25 cellular contexts compared by ENCODE assay signal in genomic region chr1:12022036-12022435, GRCh38. TPM values are rescaled to one million over a fixed set of nuclear protein-coding genes. Genes with fewer than 3 reads are reported as not detected.
"Had no signal": no experiment of that assay in that cellular context is flagged by ENCODE, and none has a peak within 500 bp of the region (broad histone marks: within the 10 kb centered on the region; RNA-seq: fewer than 3 reads in every experiment).

No MANE protein-coding gene starts in this region.

- H3K36me3 ChIP-seq: uterus had no signal

- H3K4me3 ChIP-seq: esophagus squamous epithelium, left lung, lower lobe of right lung, spleen, thoracic aorta, uterus had no signal

- H3K9me3 Mint-ChIP-seq: activated naive CD4-positive, alpha-beta T cell treated with anti-CD3 and anti-CD28 coated beads, Interleukin-2, amount 50 U/mL, for 24 hours; activated naive CD8-positive, alpha-beta T cell treated with anti-CD3 and anti-CD28 coated beads, Interleukin-2, amount 50 U/mL, for 24 hours; activated T-cell treated with anti-CD3 and anti-CD28 coated beads, Interleukin-2, amount 50 U/mL, for 24 hours; activated T-helper 17 cell treated with anti-CD3 and anti-CD28 coated beads, Interleukin-2, amount 50 U/mL, for 72 hours; naive thymus-derived CD8-positive, alpha-beta T cell; neural crest cell; stimulated activated naive CD8-positive, alpha-beta T cell treated with anti-CD3 and anti-CD28 coated beads, Interleukin-15, Interleukin-2, amounts not matched to agents 100 ng/mL and 50 ng/mL, for 24 hours; type B pancreatic cell had no signal

- H3K4me1 Mint-ChIP-seq: activated T-helper 17 cell treated with anti-CD3 and anti-CD28 coated beads, Interleukin-2, amount 50 U/mL, for 72 hours had no signal

- H3K9me3 ChIP-seq: esophagus squamous epithelium, left lung, lower lobe of right lung, spleen, thoracic aorta, uterus had no signal

- H3K27me3 ChIP-seq: esophagus squamous epithelium, left lung, spleen, uterus had no signal

- H3K27ac ChIP-seq: epithelial cell of prostate, esophagus squamous epithelium, left lung, lower lobe of right lung, thoracic aorta, uterus had no signal

- ATAC-seq: activated CD4-positive, alpha-beta T cell treated with anti-CD3 and anti-CD28 coated beads for 36 hours; activated naive CD8-positive, alpha-beta T cell treated with anti-CD3 and anti-CD28 coated beads, Interleukin-2, amount 50 U/mL, for 24 hours; activated T-helper 17 cell treated with anti-CD3 and anti-CD28 coated beads, Interleukin-2, amount 50 U/mL, for 72 hours; left lung; lower lobe of right lung; naive thymus-derived CD8-positive, alpha-beta T cell; right cardiac atrium had no signal

- H3K4me3 Mint-ChIP-seq: activated CD4-positive, alpha-beta T cell treated with anti-CD3 and anti-CD28 coated beads for 36 hours; activated naive CD4-positive, alpha-beta T cell treated with anti-CD3 and anti-CD28 coated beads, Interleukin-2, amount 50 U/mL, for 24 hours; activated naive CD8-positive, alpha-beta T cell treated with anti-CD3 and anti-CD28 coated beads, Interleukin-2, amount 50 U/mL, for 24 hours; activated T-cell treated with anti-CD3 and anti-CD28 coated beads, Interleukin-2, amount 50 U/mL, for 24 hours; activated T-helper 17 cell treated with anti-CD3 and anti-CD28 coated beads, Interleukin-2, amount 50 U/mL, for 72 hours; stimulated activated naive CD8-positive, alpha-beta T cell treated with anti-CD3 and anti-CD28 coated beads, Interleukin-15, Interleukin-2, amounts not matched to agents 100 ng/mL and 50 ng/mL, for 24 hours; type B pancreatic cell had no signal

- H3K4me1 ChIP-seq: uterus had no signal

- H3K27ac Mint-ChIP-seq: activated CD4-positive, alpha-beta T cell treated with anti-CD3 and anti-CD28 coated beads for 36 hours; activated naive CD4-positive, alpha-beta T cell treated with anti-CD3 and anti-CD28 coated beads, Interleukin-2, amount 50 U/mL, for 24 hours; activated naive CD8-positive, alpha-beta T cell treated with anti-CD3 and anti-CD28 coated beads, Interleukin-2, amount 50 U/mL, for 24 hours; activated T-helper 17 cell treated with anti-CD3 and anti-CD28 coated beads, Interleukin-2, amount 50 U/mL, for 72 hours; stimulated activated naive CD8-positive, alpha-beta T cell treated with anti-CD3 and anti-CD28 coated beads, Interleukin-15, Interleukin-2, amounts not matched to agents 100 ng/mL and 50 ng/mL, for 24 hours; type B pancreatic cell had no signal

- DNase-seq: activated CD4-positive, alpha-beta T cell treated with anti-CD3 and anti-CD28 coated beads for 36 hours; activated CD4-positive, alpha-beta T cell treated with anti-CD3 and anti-CD28 coated beads, Interleukin-2, amount 50 U/mL, for 4 hours; activated CD4-positive, CD25-positive, alpha-beta regulatory T cell; activated CD8-positive, alpha-beta memory T cell treated with anti-CD3 and anti-CD28 coated beads, Interleukin-2, amount 50 U/mL, for 48 hours; activated naive CD8-positive, alpha-beta T cell treated with anti-CD3 and anti-CD28 coated beads, Interleukin-2, amount 50 U/mL, for 24 hours; activated T-cell treated with anti-CD3 and anti-CD28 coated beads, Interleukin-2, amount 50 U/mL, for 24 hours; amygdala; central memory CD4-positive, alpha-beta T cell; esophagus squamous epithelium; glutamatergic neuron; left lung; lower lobe of right lung; mesenchymal stem cell; spleen; uterus had no signal

- H3K27me3 Mint-ChIP-seq: activated CD4-positive, alpha-beta T cell treated with anti-CD3 and anti-CD28 coated beads for 36 hours; activated naive CD4-positive, alpha-beta T cell treated with anti-CD3 and anti-CD28 coated beads, Interleukin-2, amount 50 U/mL, for 24 hours; activated naive CD8-positive, alpha-beta T cell treated with anti-CD3 and anti-CD28 coated beads, Interleukin-2, amount 50 U/mL, for 24 hours; activated T-cell treated with anti-CD3 and anti-CD28 coated beads, Interleukin-2, amount 50 U/mL, for 24 hours; activated T-helper 17 cell treated with anti-CD3 and anti-CD28 coated beads, Interleukin-2, amount 50 U/mL, for 72 hours; stimulated activated naive CD8-positive, alpha-beta T cell treated with anti-CD3 and anti-CD28 coated beads, Interleukin-15, Interleukin-2, amounts not matched to agents 100 ng/mL and 50 ng/mL, for 24 hours; type B pancreatic cell had no signal

RNA-seq across cellular contexts. Expression of gene TNFRSF8, which starts 41.1 kb away (rescaled TPM):
- total RNA-seq: frontal cortex; naive thymus-derived CD8-positive, alpha-beta T cell; neural crest cell had no signal
